In the genomic region with DNA sequence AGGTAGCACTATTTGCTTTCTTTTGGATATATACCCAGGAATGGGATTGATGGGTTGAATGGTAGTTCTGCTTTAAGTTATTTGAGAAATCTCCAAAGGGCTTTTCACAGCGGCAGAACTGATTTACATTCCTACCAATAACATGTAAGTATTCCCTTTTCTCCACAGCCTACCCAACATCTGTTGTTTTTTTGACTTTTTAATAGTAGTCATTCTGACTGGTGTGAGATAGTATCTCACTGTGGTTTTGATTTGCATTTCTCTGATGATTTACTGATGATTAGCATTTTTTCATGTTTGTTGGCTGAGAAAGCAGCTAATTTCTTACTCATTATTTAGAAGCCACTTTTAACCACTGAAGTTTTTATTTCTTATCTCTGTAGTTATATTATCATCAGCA, we compare ENCODE assay signal across 19 cellular contexts.
A peak's percentile ranks its signal among the peaks of the same experiment; 100 is the strongest.
DNase-seq lines count a peak whose midpoint lies in the region; ATAC-seq, FAIRE-seq and TF ChIP-seq lines count a peak whose summit lies in the region.
"Had no signal": no experiment of that assay in that cellular context is flagged by ENCODE, and none has a peak within 500 bp of the region (broad histone marks: within the 10 kb centered on the region; RNA-seq: fewer than 3 reads in every experiment).

No MANE protein-coding gene starts in this region.

- FAIRE-seq in GM18507 (lab: Jason Lieb, UNC), result peak; percentile 9
- FAIRE-seq: G401.6, GM19239, K562 had no signal

- CTCF ChIA-PET in AG04449 (lab: Yijun Ruan, JAX), result interaction anchor here (1.5 kb wide), 1 partner anchor 54 kb away, joined by 3 read pairs; no protein-coding TSS in a partner anchor

- H3K27ac ChIP-seq in SK-N-MC, result peak overlapping the region; percentile 28; the same call in 1 of the 2 replicates
- H3K27ac ChIP-seq: BLaER1, RWPE1 had no signal

- peak; percentile 46 for DNase-seq in AG04449 (ENCODE audit: low read depth, low spot score)
- no peak for DNase-seq in GM18507 (ENCODE audit: extremely low spot score, insufficient read length, low read depth)
- no peak for DNase-seq in SK-N-MC (ENCODE audit: low read depth, low spot score)
- DNase-seq in fibroblast of villous mesenchyme (ENCODE audit: low read depth), result peak; percentile 66
- no peak for DNase-seq in activated gamma-delta T cell treated with Interleukin-2 at 50 U/mL for 16 hours
- no peak for DNase-seq in NCI-H2171 treated with DMSO at 0.1 percent for 48 hours (lab: John Stamatoyannopoulos, UW)
- no peak for DNase-seq in NCI-H748 treated with DMSO at 0.1 percent for 48 hours (lab: John Stamatoyannopoulos, UW)
- DNase-seq: CD8-positive, alpha-beta T cell; DMS79; GOT3; NCI-H1105 treated with DMSO at 0.1 percent for 48 hours; NCI-H1694; PC-3 had no signal

- TF ChIP-seq CTCF in AG04449 (IDR thresholded peaks at IDR 0.05; ENCODE audit: insufficient read depth, low read length, missing control alignments) (no peak), fibroblast of villous mesenchyme (IDR thresholded peaks at IDR 0.05; ENCODE audit: insufficient read depth, low read depth, low read length) (no peak)

- POLR2A ChIA-PET in AG04449 (lab: Yijun Ruan, JAX), result no interaction called here

- no peaks in the 10 kb centered on the region for H3K9me3 ChIP-seq in SK-N-MC (ENCODE audit: low read depth, low read length)
- H3K9me3 ChIP-seq: BLaER1 had no signal

- no peak overlapping the region for H3K9ac ChIP-seq in SK-N-MC (ENCODE audit: insufficient read length)
- H3K9ac ChIP-seq: BLaER1 had no signal

- H3K36me3 ChIP-seq in SK-N-MC (ENCODE audit: insufficient read depth, low read length), result no peaks in the 10 kb centered on the region
- H3K36me3 ChIP-seq: BLaER1 had no signal

- ATAC-seq in GM19395 (IDR thresholded peaks at IDR 0.05; ENCODE audit: unreplicated experiment), result no peak
- ATAC-seq: CD8-positive, alpha-beta T cell; K562; PC-3 had no signal

- H3K4me3 ChIP-seq in AG04449 (ENCODE audit: low read depth, low read length) (no peak overlapping the region), SK-N-MC (no peak overlapping the region), fibroblast of villous mesenchyme (ENCODE audit: low read depth, low read length) (no peak overlapping the region)
- H3K4me3 ChIP-seq: BLaER1, K562 had no signal

Comparison
In these comparisons a context has a peak if more than half of its experiments do, and no peak if none do; other contexts are left out.
1. DNase-seq: peak in AG04449 (single experiment) and fibroblast of villous mesenchyme (single experiment); none in GM18507 (single experiment), SK-N-MC (single experiment), activated gamma-delta T cell treated with Interleukin-2 at 50 U/mL for 16 hours (single experiment), NCI-H2171 treated with DMSO at 0.1 percent for 48 hours (single experiment) and NCI-H748 treated with DMSO at 0.1 percent for 48 hours (single experiment).